In genomic region chrX:20913760-20914159, GRCh38 we compare ENCODE assay signal across 1 cellular context.
TF ChIP-seq lines count a peak whose summit lies in the region.

No MANE protein-coding gene starts in this region.

TF ChIP-seq in A549, 52 proteins besides CTCF, POLR2A, EP300 and RAD21 (continued from another document):
- no peak for TF ChIP-seq ELK1 (IDR thresholded peaks at IDR 0.05; ENCODE audit: low read depth, low read length)
